In genomic region chr17:80575057-80575875, GRCh38 we compare ENCODE assay signal across 8 cellular contexts. TPM values are rescaled to one million over a fixed set of nuclear protein-coding genes. Genes with fewer than 3 reads are reported as not detected.
A peak's percentile ranks its signal among the peaks of the same experiment; 100 is the strongest.
DNase-seq lines count a peak whose midpoint lies in the region; ATAC-seq, FAIRE-seq and TF ChIP-seq lines count a peak whose summit lies in the region.

No MANE protein-coding gene starts in this region.

- TF ChIP-seq EP300 in neural cell (conservative IDR thresholded peaks at IDR 0.05; ENCODE audit: poor library complexity, severe bottlenecking): no peak

- no peaks in the 10 kb centered on the region for H3K9me2 ChIP-seq in neural cell (ENCODE audit: insufficient read depth, low read length)

- DNase-seq in AG08395 (ENCODE audit: low spot score): peak; percentile 89
- peak; percentile 74 for DNase-seq in RCC 7860 (ENCODE audit: low spot score)
- peak; percentile 95 for DNase-seq in activated T-cell treated with anti-CD3 and anti-CD28 coated beads, Interleukin-2, amount 50 U/mL, for 48 hours
- peak; percentile 78 to 86 for DNase-seq in fibroblast of lung (ENCODE audit: low read depth in 2 of 2)
- DNase-seq in stimulated activated naive CD8-positive, alpha-beta T cell treated with anti-CD3 and anti-CD28 coated beads, Interleukin-15, Interleukin-2, amounts not matched to agents 100 U/mL and 50 U/mL, for 24 hours: peak; percentile 97

- H3K79me2 ChIP-seq in fibroblast of lung (ENCODE audit: control insufficient read depth, insufficient read depth, low read length) (peaks cover 12% of the 10 kb centered on the region), neural cell (replicated peaks; ENCODE audit: insufficient read depth, low read length) (peaks cover 3% of the 10 kb centered on the region)

- ATAC-seq in GM19324 (IDR thresholded peaks at IDR 0.05; ENCODE audit: low FRiP score, unreplicated experiment): peak; percentile 73
- ATAC-seq in stimulated activated naive CD8-positive, alpha-beta T cell treated with anti-CD3 and anti-CD28 coated beads, Interleukin-15, Interleukin-2, amounts not matched to agents 100 U/mL and 50 U/mL, for 24 hours: peak; percentile 100

- H3K27ac ChIP-seq in KOPT-K1 (ENCODE audit: low read depth, low read length, poor library complexity, severe bottlenecking): peak overlapping the region; percentile 27
- H3K27ac ChIP-seq in fibroblast of lung (ENCODE audit: insufficient read depth, low read length): no peak overlapping the region
- no peak overlapping the region for H3K27ac ChIP-seq in neural cell (ENCODE audit: low read length)

- no peaks in the 10 kb centered on the region for H3F3A ChIP-seq in neural cell (ENCODE audit: insufficient read depth, low read length, poor library complexity, severe bottlenecking)

- H3K27me3 ChIP-seq in fibroblast of lung (ENCODE audit: control insufficient read depth, insufficient read depth, low read length) (no peaks in the 10 kb centered on the region), neural cell (ENCODE audit: insufficient read depth, low read depth, low read length) (no peaks in the 10 kb centered on the region)

- H3K9me3 ChIP-seq in KOPT-K1 (ENCODE audit: insufficient read depth, low read length, poor library complexity, severe bottlenecking) (peaks cover 9% of the 10 kb centered on the region), fibroblast of lung (ENCODE audit: control insufficient read depth, insufficient read depth, low read depth, low read length) (no peaks in the 10 kb centered on the region), neural cell (ENCODE audit: low read length) (no peaks in the 10 kb centered on the region)

- H3K4me1 ChIP-seq in fibroblast of lung (ENCODE audit: control insufficient read depth, extremely low read depth, insufficient read depth, low read length): no peaks in the 10 kb centered on the region

- peak; percentile 49 for FAIRE-seq in RCC 7860 (lab: Jason Lieb, UNC)

- no peak overlapping the region for H2AFZ ChIP-seq in fibroblast of lung (ENCODE audit: low read length)
- no peak overlapping the region for H2AFZ ChIP-seq in neural cell (ENCODE audit: low read depth, low read length)

- H4K20me1 ChIP-seq in fibroblast of lung (ENCODE audit: control insufficient read depth, extremely low read depth, insufficient read depth, low read length) (no peaks in the 10 kb centered on the region), neural cell (ENCODE audit: insufficient read depth) (no peaks in the 10 kb centered on the region)

- TF ChIP-seq CTCF in fibroblast of lung (conservative IDR thresholded peaks at IDR 0.05 in 1 of 2, IDR thresholded peaks at IDR 0.05 in 1 of 2; ENCODE audit: low read depth in 1 of 2, low read length in 2 of 2) (peak; percentile 99 to 100), neural cell (IDR thresholded peaks at IDR 0.05; ENCODE audit: poor library complexity, severe bottlenecking) (peak; percentile 89)

- H3K9ac ChIP-seq in fibroblast of lung (ENCODE audit: insufficient read depth, low read length) (no peak overlapping the region), neural cell (ENCODE audit: low read length) (no peak overlapping the region)

- H3K4me3 ChIP-seq in fibroblast of lung (replicated peaks in 1 of 4; ENCODE audit: control extremely low read depth in 1 of 4, insufficient read depth in 1 of 4, low read depth in 3 of 4, low read length in 4 of 4) (no peak overlapping the region), neural cell (ENCODE audit: low read length) (no peak overlapping the region)

- H3K36me3 ChIP-seq in KOPT-K1 (ENCODE audit: insufficient read depth, low read length) (peaks cover 8% of the 10 kb centered on the region; the same call in 1 of the 2 replicates), fibroblast of lung (ENCODE audit: control insufficient read depth, insufficient read depth, low read length) (no peaks in the 10 kb centered on the region), neural cell (ENCODE audit: insufficient read depth, low read length) (no peaks in the 10 kb centered on the region)

- peak; percentile 71 for TF ChIP-seq RAD21 in neural cell (conservative IDR thresholded peaks at IDR 0.05)

- H3K4me2 ChIP-seq in fibroblast of lung (ENCODE audit: extremely low read depth, insufficient read depth, low read length) (no peak overlapping the region), neural cell (ENCODE audit: low read length) (no peak overlapping the region)

TF ChIP-seq in neural cell, 6 proteins besides CTCF, POLR2A, EP300 and RAD21:
- TF ChIP-seq MXI1 (conservative IDR thresholded peaks at IDR 0.05; ENCODE audit: poor library complexity, severe bottlenecking) (peak; percentile 48), TAF1 (IDR thresholded peaks at IDR 0.05; ENCODE audit: low read depth) (no peak), REST (IDR thresholded peaks at IDR 0.05; ENCODE audit: borderline replicate concordance) (no peak), SMC3 (conservative IDR thresholded peaks at IDR 0.05; ENCODE audit: poor library complexity) (peak; percentile 77)
TF ChIP-seq in neural cell: peak in this region for 2.

RNA-seq across cellular contexts. Expression of gene RPTOR, which starts 30.6 kb away (rescaled TPM):
- total RNA-seq in fibroblast of lung: 15.2 and 22.8 TPM in 2 replicates
- polyA plus RNA-seq in fibroblast of lung (6.7 and 11.0 TPM in 2 replicates), neural cell (8.0 and 11.4 TPM in 2 replicates)
- 12.7 and 17.5 TPM in 2 replicates for polyA plus RNA-seq in fibroblast of lung (2012)
- polyA minus RNA-seq in fibroblast of lung (ENCODE audit: low replicate concordance) (40.5 and 125 TPM in 2 replicates), neural cell (31.2 and 33.7 TPM in 2 replicates)
